Comparison of ENCODE assay signal across 1 cellular context in genomic region chr12:118052324-118053070, GRCh38.
TF ChIP-seq lines count a peak whose summit lies in the region.

No MANE protein-coding gene starts in this region.

TF ChIP-seq in HepG2, 621 proteins besides CTCF, POLR2A, EP300 and RAD21 (continued from another document and continues in another):
- no peak for TF ChIP-seq PLSCR1 (CRISPR knock-in tag; IDR thresholded peaks at IDR 0.05; ENCODE audit: borderline replicate concordance)
- TF ChIP-seq, protein P1, sequence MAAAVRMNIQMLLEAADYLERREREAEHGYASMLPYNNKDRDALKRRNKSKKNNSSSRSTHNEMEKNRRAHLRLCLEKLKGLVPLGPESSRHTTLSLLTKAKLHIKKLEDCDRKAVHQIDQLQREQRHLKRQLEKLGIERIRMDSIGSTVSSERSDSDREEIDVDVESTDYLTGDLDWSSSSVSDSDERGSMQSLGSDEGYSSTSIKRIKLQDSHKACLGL (CRISPR knock-in tag; IDR thresholded peaks at IDR 0.05): no peak
- TF ChIP-seq ZNF547 (CRISPR knock-in tag; IDR thresholded peaks at IDR 0.05): peak; percentile 16; the same call in 1 of the 2 replicates
- no peak for TF ChIP-seq KLF13 (CRISPR knock-in tag; IDR thresholded peaks at IDR 0.05)
- TF ChIP-seq, protein P2, sequence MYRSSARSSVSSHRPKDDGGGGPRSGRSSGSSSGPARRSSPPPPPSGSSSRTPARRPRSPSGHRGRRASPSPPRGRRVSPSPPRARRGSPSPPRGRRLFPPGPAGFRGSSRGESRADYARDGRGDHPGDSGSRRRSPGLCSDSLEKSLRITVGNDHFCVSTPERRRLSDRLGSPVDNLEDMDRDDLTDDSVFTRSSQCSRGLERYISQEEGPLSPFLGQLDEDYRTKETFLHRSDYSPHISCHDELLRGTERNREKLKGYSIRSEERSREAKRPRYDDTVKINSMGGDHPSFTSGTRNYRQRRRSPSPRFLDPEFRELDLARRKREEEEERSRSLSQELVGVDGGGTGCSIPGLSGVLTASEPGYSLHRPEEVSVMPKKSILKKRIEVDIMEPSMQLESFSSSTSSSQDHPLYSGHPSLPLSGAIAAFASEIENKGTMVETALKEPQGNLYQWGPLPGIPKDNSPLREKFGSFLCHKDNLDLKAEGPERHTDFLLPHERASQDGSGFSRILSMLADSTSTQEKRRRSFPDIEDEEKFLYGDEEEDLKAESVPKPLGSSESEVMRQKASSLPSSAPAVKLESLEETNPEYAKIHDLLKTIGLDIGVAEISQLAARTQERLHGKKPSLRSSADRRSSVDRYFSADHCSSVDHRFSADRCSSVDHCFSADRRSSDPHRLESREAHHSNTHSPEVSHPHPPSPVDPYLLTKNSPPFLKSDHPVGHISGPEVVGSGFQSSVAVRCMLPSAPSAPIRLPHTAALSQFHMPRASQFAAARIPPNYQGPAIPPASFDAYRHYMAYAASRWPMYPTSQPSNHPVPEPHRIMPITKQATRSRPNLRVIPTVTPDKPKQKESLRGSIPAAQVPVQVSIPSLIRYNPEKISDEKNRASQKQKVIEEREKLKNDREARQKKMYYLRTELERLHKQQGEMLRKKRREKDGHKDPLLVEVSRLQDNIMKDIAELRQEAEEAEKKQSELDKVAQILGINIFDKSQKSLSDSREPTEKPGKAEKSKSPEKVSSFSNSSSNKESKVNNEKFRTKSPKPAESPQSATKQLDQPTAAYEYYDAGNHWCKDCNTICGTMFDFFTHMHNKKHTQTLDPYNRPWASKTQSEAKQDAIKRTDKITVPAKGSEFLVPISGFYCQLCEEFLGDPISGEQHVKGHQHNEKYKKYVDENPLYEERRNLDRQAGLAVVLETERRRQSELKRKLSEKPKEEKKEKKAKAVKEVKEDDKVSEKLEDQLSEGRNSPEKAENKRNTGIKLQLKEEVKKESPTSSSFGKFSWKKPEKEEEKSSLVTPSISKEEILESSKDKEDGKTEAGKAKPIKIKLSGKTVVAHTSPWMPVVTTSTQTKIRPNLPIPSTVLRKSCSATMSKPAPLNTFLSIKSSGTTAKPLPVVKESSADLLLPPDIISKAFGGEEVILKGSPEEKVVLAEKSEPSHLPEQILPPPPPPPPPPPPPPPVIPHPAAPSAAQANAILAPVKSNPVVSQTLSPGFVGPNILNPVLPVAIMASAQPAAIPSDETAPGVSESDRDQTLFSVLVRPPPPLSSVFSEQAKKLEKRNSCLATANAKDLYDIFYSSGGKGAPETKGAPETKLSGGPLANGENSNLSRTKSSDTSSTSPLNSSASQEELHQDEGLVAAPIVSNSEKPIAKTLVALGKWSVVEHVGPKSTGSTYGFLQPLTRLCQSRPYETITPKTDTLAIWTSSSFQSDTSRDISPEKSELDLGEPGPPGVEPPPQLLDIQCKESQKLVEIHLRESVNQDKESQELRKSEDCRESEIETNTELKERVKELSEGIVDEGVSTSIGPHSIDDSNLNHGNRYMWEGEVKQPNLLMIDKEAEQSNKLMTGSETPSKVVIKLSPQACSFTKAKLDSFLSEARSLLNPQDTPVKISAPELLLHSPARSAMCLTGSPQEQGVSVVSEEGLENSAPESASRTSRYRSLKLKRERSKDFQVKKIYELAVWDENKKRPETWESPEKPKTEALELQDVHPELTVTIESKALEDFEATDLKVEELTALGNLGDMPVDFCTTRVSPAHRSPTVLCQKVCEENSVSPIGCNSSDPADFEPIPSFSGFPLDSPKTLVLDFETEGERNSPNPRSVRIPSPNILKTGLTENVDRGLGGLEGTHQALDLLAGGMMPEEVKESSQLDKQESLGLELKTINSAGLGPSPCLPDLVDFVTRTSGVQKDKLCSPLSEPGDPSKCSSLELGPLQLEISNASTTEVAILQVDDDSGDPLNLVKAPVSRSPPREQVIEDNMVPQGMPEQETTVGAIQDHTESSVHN (CRISPR knock-in tag; IDR thresholded peaks at IDR 0.05): no peak; the same call in 1 of the 2 replicates
- no peak for TF ChIP-seq SP5 (CRISPR knock-in tag; IDR thresholded peaks at IDR 0.05; ENCODE audit: borderline replicate concordance, low read depth)
- TF ChIP-seq ZNF605 (CRISPR knock-in tag; IDR thresholded peaks at IDR 0.05): 0 out of 2 replicates have a peak, but pooled peaks have one; percentile 52
- TF ChIP-seq GTF2F1 (IDR thresholded peaks at IDR 0.05; ENCODE audit: low read length): no peak
- peak; percentile 42; the same call in 1 of the 2 replicates for TF ChIP-seq NRL (CRISPR knock-in tag; IDR thresholded peaks at IDR 0.05; ENCODE audit: borderline replicate concordance)
- no peak for TF ChIP-seq ETV6 (CRISPR knock-in tag; conservative IDR thresholded peaks at IDR 0.05)
- TF ChIP-seq U2AF1 (optimal IDR thresholded peaks at IDR 0.05; ENCODE audit: low read depth, low read length): no peak
- TF ChIP-seq, protein P3, sequence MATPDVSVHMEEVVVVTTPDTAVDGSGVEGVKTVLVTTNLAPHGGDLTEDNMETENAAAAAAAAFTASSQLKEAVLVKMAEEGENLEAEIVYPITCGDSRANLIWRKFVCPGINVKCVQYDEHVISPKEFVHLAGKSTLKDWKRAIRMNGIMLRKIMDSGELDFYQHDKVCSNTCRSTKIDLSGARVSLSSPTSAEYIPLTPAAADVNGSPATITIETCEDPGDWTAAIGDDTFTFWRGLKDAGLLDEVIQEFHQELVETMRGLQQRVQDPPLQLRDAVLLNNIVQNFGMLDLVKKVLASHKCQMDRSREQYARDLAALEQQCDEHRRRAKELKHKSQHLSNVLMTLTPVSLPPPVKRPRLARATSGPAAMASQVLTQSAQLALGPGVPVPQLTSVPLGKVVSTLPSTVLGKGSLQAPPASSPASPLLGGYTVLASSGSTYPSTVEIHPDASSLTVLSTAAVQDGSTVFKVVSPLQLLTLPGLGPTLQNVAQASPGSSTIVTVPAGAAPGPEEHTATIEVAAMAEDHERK (CRISPR knock-in tag; IDR thresholded peaks at IDR 0.05; ENCODE audit: low read depth): no peak
- TF ChIP-seq ZNF24 (IDR thresholded peaks at IDR 0.05): 0 out of 2 replicates have a peak, but pooled peaks have one; percentile 41
- peak; percentile 78; the same call in 1 of the 2 replicates for TF ChIP-seq SNAPC2 (CRISPR knock-in tag; IDR thresholded peaks at IDR 0.05)
- TF ChIP-seq, protein P4, sequence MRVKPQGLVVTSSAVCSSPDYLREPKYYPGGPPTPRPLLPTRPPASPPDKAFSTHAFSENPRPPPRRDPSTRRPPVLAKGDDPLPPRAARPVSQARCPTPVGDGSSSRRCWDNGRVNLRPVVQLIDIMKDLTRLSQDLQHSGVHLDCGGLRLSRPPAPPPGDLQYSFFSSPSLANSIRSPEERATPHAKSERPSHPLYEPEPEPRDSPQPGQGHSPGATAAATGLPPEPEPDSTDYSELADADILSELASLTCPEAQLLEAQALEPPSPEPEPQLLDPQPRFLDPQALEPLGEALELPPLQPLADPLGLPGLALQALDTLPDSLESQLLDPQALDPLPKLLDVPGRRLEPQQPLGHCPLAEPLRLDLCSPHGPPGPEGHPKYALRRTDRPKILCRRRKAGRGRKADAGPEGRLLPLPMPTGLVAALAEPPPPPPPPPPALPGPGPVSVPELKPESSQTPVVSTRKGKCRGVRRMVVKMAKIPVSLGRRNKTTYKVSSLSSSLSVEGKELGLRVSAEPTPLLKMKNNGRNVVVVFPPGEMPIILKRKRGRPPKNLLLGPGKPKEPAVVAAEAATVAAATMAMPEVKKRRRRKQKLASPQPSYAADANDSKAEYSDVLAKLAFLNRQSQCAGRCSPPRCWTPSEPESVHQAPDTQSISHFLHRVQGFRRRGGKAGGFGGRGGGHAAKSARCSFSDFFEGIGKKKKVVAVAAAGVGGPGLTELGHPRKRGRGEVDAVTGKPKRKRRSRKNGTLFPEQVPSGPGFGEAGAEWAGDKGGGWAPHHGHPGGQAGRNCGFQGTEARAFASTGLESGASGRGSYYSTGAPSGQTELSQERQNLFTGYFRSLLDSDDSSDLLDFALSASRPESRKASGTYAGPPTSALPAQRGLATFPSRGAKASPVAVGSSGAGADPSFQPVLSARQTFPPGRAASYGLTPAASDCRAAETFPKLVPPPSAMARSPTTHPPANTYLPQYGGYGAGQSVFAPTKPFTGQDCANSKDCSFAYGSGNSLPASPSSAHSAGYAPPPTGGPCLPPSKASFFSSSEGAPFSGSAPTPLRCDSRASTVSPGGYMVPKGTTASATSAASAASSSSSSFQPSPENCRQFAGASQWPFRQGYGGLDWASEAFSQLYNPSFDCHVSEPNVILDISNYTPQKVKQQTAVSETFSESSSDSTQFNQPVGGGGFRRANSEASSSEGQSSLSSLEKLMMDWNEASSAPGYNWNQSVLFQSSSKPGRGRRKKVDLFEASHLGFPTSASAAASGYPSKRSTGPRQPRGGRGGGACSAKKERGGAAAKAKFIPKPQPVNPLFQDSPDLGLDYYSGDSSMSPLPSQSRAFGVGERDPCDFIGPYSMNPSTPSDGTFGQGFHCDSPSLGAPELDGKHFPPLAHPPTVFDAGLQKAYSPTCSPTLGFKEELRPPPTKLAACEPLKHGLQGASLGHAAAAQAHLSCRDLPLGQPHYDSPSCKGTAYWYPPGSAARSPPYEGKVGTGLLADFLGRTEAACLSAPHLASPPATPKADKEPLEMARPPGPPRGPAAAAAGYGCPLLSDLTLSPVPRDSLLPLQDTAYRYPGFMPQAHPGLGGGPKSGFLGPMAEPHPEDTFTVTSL (CRISPR knock-in tag; IDR thresholded peaks at IDR 0.05; ENCODE audit: borderline replicate concordance): peak; percentile 90
- no peak; the same call in 1 of the 2 replicates for TF ChIP-seq RBFOX2 (IDR thresholded peaks at IDR 0.05; ENCODE audit: low read depth, low read length)
- no peak for TF ChIP-seq ZKSCAN1 (IDR thresholded peaks at IDR 0.05; ENCODE audit: low read length)
- 0 out of 2 replicates have a peak, but pooled peaks have one; percentile 61 for TF ChIP-seq NFIC (IDR thresholded peaks at IDR 0.05; ENCODE audit: low read length)
- TF ChIP-seq, protein P5, sequence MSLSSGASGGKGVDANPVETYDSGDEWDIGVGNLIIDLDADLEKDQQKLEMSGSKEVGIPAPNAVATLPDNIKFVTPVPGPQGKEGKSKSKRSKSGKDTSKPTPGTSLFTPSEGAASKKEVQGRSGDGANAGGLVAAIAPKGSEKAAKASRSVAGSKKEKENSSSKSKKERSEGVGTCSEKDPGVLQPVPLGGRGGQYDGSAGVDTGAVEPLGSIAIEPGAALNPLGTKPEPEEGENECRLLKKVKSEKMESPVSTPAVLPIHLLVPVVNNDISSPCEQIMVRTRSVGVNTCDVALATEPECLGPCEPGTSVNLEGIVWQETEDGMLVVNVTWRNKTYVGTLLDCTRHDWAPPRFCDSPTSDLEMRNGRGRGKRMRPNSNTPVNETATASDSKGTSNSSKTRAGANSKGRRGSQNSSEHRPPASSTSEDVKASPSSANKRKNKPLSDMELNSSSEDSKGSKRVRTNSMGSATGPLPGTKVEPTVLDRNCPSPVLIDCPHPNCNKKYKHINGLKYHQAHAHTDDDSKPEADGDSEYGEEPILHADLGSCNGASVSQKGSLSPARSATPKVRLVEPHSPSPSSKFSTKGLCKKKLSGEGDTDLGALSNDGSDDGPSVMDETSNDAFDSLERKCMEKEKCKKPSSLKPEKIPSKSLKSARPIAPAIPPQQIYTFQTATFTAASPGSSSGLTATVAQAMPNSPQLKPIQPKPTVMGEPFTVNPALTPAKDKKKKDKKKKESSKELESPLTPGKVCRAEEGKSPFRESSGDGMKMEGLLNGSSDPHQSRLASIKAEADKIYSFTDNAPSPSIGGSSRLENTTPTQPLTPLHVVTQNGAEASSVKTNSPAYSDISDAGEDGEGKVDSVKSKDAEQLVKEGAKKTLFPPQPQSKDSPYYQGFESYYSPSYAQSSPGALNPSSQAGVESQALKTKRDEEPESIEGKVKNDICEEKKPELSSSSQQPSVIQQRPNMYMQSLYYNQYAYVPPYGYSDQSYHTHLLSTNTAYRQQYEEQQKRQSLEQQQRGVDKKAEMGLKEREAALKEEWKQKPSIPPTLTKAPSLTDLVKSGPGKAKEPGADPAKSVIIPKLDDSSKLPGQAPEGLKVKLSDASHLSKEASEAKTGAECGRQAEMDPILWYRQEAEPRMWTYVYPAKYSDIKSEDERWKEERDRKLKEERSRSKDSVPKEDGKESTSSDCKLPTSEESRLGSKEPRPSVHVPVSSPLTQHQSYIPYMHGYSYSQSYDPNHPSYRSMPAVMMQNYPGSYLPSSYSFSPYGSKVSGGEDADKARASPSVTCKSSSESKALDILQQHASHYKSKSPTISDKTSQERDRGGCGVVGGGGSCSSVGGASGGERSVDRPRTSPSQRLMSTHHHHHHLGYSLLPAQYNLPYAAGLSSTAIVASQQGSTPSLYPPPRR (CRISPR knock-in tag; IDR thresholded peaks at IDR 0.05; ENCODE audit: borderline replicate concordance): peak; percentile 84
- TF ChIP-seq, protein P6, sequence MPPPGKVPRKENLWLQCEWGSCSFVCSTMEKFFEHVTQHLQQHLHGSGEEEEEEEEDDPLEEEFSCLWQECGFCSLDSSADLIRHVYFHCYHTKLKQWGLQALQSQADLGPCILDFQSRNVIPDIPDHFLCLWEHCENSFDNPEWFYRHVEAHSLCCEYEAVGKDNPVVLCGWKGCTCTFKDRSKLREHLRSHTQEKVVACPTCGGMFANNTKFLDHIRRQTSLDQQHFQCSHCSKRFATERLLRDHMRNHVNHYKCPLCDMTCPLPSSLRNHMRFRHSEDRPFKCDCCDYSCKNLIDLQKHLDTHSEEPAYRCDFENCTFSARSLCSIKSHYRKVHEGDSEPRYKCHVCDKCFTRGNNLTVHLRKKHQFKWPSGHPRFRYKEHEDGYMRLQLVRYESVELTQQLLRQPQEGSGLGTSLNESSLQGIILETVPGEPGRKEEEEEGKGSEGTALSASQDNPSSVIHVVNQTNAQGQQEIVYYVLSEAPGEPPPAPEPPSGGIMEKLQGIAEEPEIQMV (CRISPR knock-in tag; IDR thresholded peaks at IDR 0.05; ENCODE audit: low read depth): no peak
- TF ChIP-seq CHD4 (IDR thresholded peaks at IDR 0.05; ENCODE audit: borderline replicate concordance, low read length): no peak
- TF ChIP-seq, protein P7, sequence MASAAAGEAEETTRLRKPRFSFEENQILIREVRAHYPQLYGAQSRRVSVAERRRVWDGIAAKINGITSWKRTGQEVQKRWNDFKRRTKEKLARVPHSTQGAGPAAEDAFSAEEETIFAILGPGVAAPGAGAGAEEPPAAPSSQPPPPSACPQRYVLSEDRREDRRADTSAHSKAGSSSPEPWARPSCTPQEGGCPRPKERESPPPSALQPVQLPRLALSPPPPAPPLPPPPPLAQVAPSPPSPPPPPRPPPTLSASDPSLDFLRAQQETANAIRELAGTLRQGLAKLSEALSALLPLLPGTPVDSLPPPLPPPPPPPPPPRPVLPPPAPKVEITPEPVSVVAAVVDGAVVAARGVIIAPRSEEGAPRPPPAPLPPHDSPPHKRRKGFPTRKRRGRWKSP (CRISPR knock-in tag; IDR thresholded peaks at IDR 0.05): peak; percentile 77; the same call in 1 of the 2 replicates
- TF ChIP-seq, protein P8, sequence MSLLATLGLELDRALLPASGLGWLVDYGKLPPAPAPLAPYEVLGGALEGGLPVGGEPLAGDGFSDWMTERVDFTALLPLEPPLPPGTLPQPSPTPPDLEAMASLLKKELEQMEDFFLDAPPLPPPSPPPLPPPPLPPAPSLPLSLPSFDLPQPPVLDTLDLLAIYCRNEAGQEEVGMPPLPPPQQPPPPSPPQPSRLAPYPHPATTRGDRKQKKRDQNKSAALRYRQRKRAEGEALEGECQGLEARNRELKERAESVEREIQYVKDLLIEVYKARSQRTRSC (CRISPR knock-in tag; IDR thresholded peaks at IDR 0.05; ENCODE audit: low read depth): no peak
- TF ChIP-seq NFIB (CRISPR knock-in tag; IDR thresholded peaks at IDR 0.05; ENCODE audit: borderline replicate concordance): no peak
- no peak for TF ChIP-seq ZNF253 (CRISPR knock-in tag; IDR thresholded peaks at IDR 0.05; ENCODE audit: borderline replicate concordance)
- TF ChIP-seq PHF8 (CRISPR knock-in tag; IDR thresholded peaks at IDR 0.05): peak; percentile 50
- peak; percentile 87 for TF ChIP-seq REPIN1 (CRISPR knock-in tag; IDR thresholded peaks at IDR 0.05; ENCODE audit: borderline replicate concordance, low read depth)
- no peak for TF ChIP-seq HES4 (CRISPR knock-in tag; IDR thresholded peaks at IDR 0.05; ENCODE audit: borderline replicate concordance)
- no peak for TF ChIP-seq ARID2 (CRISPR knock-in tag; IDR thresholded peaks at IDR 0.05; ENCODE audit: borderline replicate concordance)
